Comparison of ENCODE assay signal across 9 cellular contexts in the genomic region with DNA sequence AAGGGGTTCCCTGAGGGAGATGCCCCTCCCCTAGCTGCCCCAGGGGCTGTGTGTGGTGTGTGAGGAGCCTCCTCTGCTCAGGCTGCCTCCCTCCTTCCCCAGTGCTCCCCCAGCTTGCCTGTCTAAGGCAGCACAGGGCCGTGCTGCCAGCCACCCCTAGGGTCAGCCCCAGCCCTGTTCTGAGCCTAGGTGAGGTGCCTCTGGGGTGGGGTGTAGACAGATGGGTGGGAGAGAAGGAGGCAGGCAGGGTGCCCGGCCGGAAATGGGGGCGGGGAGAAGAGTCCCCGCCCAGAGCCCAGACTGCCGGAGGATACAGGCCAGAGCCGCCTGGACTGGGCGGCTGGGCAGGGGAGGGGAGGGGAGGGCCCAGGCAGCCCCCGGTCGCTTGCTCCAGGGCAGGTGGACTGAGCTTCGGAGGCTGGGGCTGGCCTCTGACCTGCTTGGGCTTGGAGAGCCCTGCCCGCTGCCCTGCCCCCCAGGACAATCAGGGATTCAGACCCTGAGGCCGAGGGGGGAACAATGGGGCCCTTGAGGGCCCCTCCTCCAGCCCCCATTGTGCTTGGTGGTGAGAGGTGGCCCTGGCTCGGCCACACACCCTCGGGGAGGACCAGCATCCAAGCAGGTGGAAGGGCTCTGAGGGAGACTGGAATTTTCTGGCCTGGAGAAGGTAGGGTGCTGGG. TPM values are rescaled to one million over a fixed set of nuclear protein-coding genes. Genes with fewer than 3 reads are reported as not detected.
DNase-seq lines count a peak whose midpoint lies in the region; ATAC-seq and TF ChIP-seq lines count a peak whose summit lies in the region.
"Had no signal": no experiment of that assay in that cellular context is flagged by ENCODE, and none has a peak within 500 bp of the region (broad histone marks: within the 10 kb centered on the region; RNA-seq: fewer than 3 reads in every experiment).

Gene GJC2, plus strand, starts transcription at position 590 of the 680 bp plus-strand sequence. CDS start 7,829 bp downstream, outside the sequence.

- H3K27me3 ChIP-seq in duodenal mucosa (ENCODE audit: control insufficient read depth in 1 of 2, insufficient read depth in 2 of 2, low read length in 2 of 2), result no peaks in the 10 kb centered on the region
- no peaks in the 10 kb centered on the region for H3K27me3 ChIP-seq in lower lobe of right lung (ENCODE audit: low read depth)
- H3K27me3 ChIP-seq in testis, result no peaks in the 10 kb centered on the region

- no peaks in the 10 kb centered on the region for H3K9me3 ChIP-seq in duodenal mucosa (ENCODE audit: control insufficient read depth in 1 of 2, low read length in 2 of 2)
- H3K9me3 ChIP-seq in lower lobe of right lung, result no peaks in the 10 kb centered on the region
- H3K9me3 ChIP-seq in testis, result no peaks in the 10 kb centered on the region

- TF ChIP-seq CTCF in lower lobe of right lung (IDR thresholded peaks at IDR 0.05) (no peak), testis (IDR thresholded peaks at IDR 0.05) (no peak)

- H3K36me3 ChIP-seq in duodenal mucosa (ENCODE audit: control insufficient read depth in 1 of 2, insufficient read depth in 2 of 2, low read length in 2 of 2), result peaks cover 8 to 36% of the 10 kb centered on the region in 2 donors
- H3K36me3 ChIP-seq in lower lobe of right lung, result peaks cover 46% of the 10 kb centered on the region
- no peaks in the 10 kb centered on the region for H3K36me3 ChIP-seq in testis (ENCODE audit: low read depth, missing control alignments)

- peak within 1 kb of the TSS; percentile 42 for H3K27ac ChIP-seq in duodenal mucosa (ENCODE audit: low read depth, low read length)
- H3K27ac ChIP-seq in lower lobe of right lung, result peak within 1 kb of the TSS; percentile 88
- peak within 1 kb of the TSS; percentile 91 to 93 for H3K27ac ChIP-seq in testis

- TF ChIP-seq POLR2A in testis (IDR thresholded peaks at IDR 0.05) (no peak), erythroblast (IDR thresholded peaks at IDR 0.05; ENCODE audit: low read length) (no peak)

- peak within 1 kb of the TSS in 1 of 2 donors; percentile 18 for H3K9ac ChIP-seq in duodenal mucosa (ENCODE audit: low read depth in 1 of 2, low read length in 2 of 2)

- H3K4me1 ChIP-seq in duodenal mucosa (ENCODE audit: control insufficient read depth in 1 of 2, insufficient read depth in 2 of 2, low read length in 2 of 2), result peaks cover 0 to 13% of the 10 kb centered on the region in 2 donors
- peaks cover 53% of the 10 kb centered on the region for H3K4me1 ChIP-seq in lower lobe of right lung
- H3K4me1 ChIP-seq in testis, result peaks cover 70% of the 10 kb centered on the region

- DNase-seq in NCI-H460 (ENCODE audit: extremely low read depth, low read depth) (peak; percentile 23), lower lobe of right lung (peak; percentile 46), testis (no peak), erythroblast (lab: John Stamatoyannopoulos, UW) (no peak), GM19238 (ENCODE audit: insufficient read length, low spot score) (no peak), Kasumi-1 (lab: John Stamatoyannopoulos, UW) (no peak)
- DNase-seq: naive B cell had no signal

- intact Hi-C loops in lower lobe of right lung (cut with DNase I), result no loop called here
- intact Hi-C loops in testis (cut with DNase I; ENCODE audit: low total_unique reads), result no loop called here

- H3K4me3 ChIP-seq in duodenal mucosa (ENCODE audit: low read depth in 1 of 2, low read length in 2 of 2), result no peak within 1 kb of the TSS
- H3K4me3 ChIP-seq in lower lobe of right lung, result peak within 1 kb of the TSS; percentile 51
- peak within 1 kb of the TSS in 1 of 2 donors; percentile 31 for H3K4me3 ChIP-seq in testis

- 30 to 40% methylated on average over 1 to 15 of the region's 15 CpGs for WGBS in testis, 2 donors

- ATAC-seq in lower lobe of right lung (peak; percentile 33 to 40), HG02870 (IDR thresholded peaks at IDR 0.05; ENCODE audit: unreplicated experiment) (no peak)

RNA-seq across cellular contexts. Expression of gene GJC2, which starts in this region (rescaled TPM):
- total RNA-seq in NCI-H460 (2014; rRNA removed; shearing (Covaris generic)), result 0.52 and 0.72 TPM in 2 replicates
- 0.11 and 0.49 TPM in 2 replicates for polyA plus RNA-seq in NCI-H460 (2014; cell fraction: nucleus; rRNA removed)
- total RNA-seq in lower lobe of right lung, result 6.0 TPM
- 1 to 10 TPM; 2.0 to 4.2 TPM for total RNA-seq in testis
- 2.6 TPM for polyA plus RNA-seq in testis (ENCODE audit: insufficient read depth, low read depth, low replicate concordance)

Comparison
In these comparisons a context has a peak if more than half of its experiments do, and no peak if none do; other contexts are left out.
1. Peak in DNase-seq in NCI-H460; RNA of the gene not detected or under 1 TPM.
2. H3K27ac ChIP-seq: peak in every context shown above with its lines; median percentile 92 in testis; 88 in lower lobe of right lung; 42 in duodenal mucosa.